17 cellular contexts compared by ENCODE assay signal in the genomic region with DNA sequence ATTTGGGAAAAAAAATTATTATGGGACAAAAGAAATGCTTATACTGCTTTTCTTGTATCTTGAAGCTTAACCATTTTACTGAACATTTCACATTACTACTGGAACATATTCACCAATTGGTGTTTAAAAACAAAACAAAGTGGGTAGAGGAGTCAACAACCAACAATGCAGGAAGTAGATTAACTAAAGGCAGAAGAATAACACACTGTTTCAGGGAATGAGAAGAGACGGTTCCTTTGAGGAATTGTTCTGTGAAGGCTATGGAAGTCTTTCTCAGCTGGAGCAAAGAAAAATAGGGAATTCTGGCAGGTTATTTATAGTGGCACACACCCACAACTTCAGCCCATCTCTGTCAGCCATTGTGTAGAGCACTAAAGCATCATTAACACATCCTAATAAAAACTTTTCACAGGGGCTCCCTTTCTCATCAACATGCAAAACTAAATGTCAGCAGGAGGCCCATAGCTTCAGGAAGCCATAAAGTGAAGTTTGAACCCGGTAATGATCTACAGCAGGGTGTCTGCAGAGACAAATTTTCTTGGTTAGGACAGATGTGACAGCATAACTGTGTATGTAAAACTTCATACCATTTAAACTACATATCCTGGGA.
A peak's percentile ranks its signal among the peaks of the same experiment; 100 is the strongest.
DNase-seq lines count a peak whose midpoint lies in the region; TF ChIP-seq lines count a peak whose summit lies in the region.
"Had no signal": no experiment of that assay in that cellular context is flagged by ENCODE, and none has a peak within 500 bp of the region (broad histone marks: within the 10 kb centered on the region; RNA-seq: fewer than 3 reads in every experiment).

No MANE protein-coding gene starts in this region.

- H4K91ac ChIP-seq in neuronal stem cell (ENCODE audit: low read depth, low read length, poor library complexity): no peak overlapping the region

- H3K4me3 ChIP-seq in mammary epithelial cell (replicated peaks in 1 of 3; ENCODE audit: insufficient read depth in 1 of 3, low read depth in 2 of 3, low read length in 3 of 3) (no peak overlapping the region), breast epithelium (no peak overlapping the region), astrocyte of the spinal cord (ENCODE audit: low read depth, low read length) (no peak overlapping the region), iPS-20b (ENCODE audit: low read length) (peak overlapping the region; percentile 20; the same call in 1 of the 2 replicates), smooth muscle cell (no peak overlapping the region), sigmoid colon (no peak overlapping the region), neuronal stem cell (ENCODE audit: low read length in 2 of 2) (no peak overlapping the region)
- H3K4me3 ChIP-seq: uterus had no signal

- no peak for TF ChIP-seq EP300 in sigmoid colon (IDR thresholded peaks at IDR 0.05)

- H3K79me2 ChIP-seq in mammary epithelial cell (ENCODE audit: insufficient read depth, low read length) (no peaks in the 10 kb centered on the region), smooth muscle cell (ENCODE audit: low read depth) (peaks cover 67% of the 10 kb centered on the region)

- H3K18ac ChIP-seq in neuronal stem cell (ENCODE audit: low read length): no peak overlapping the region

- peak; percentile 21 for DNase-seq in mammary epithelial cell
- DNase-seq in breast epithelium (ENCODE audit: low spot score in 2 of 2): no peak
- peak; percentile 72 for DNase-seq in astrocyte of the spinal cord (ENCODE audit: low read depth, low spot score)
- no peak for DNase-seq in smooth muscle cell (lab: John Stamatoyannopoulos, UW; ENCODE audit: unreplicated experiment)
- DNase-seq in stimulated activated CD4-positive, alpha-beta T cell treated with anti-CD3 and anti-CD28 coated beads, Interleukin-4, amount 100 ng/mL, for 1 hour: no peak
- DNase-seq in sigmoid colon: no peak
- DNase-seq in neuronal stem cell (ENCODE audit: low spot score): no peak
- DNase-seq: 8988T; KG1; NCI-H146; NCI-H510A treated with DMSO at 0.1 percent for 48 hours; occipital lobe; OCI-M1; stimulated activated naive CD8-positive, alpha-beta T cell treated with anti-CD3 and anti-CD28 coated beads, Interleukin-15, Interleukin-2, amounts not matched to agents 100 U/mL and 50 U/mL, for 24 hours; SW 1271; uterus had no signal

- in situ Hi-C loops in mammary epithelial cell (cut with MboI; ENCODE audit: low sequenced_read_pairs in 2 of 2) (no loop called here), astrocyte of the spinal cord (cut with HindIII; ENCODE audit: low sequenced_read_pairs) (no loop called here)

- H3K4me1 ChIP-seq in mammary epithelial cell (ENCODE audit: insufficient read depth, low read length) (no peaks in the 10 kb centered on the region), breast epithelium (no peaks in the 10 kb centered on the region), iPS-20b (ENCODE audit: insufficient read depth, low read length) (peaks cover 22% of the 10 kb centered on the region), smooth muscle cell (ENCODE audit: low read depth) (peaks cover 43% of the 10 kb centered on the region), sigmoid colon (no peaks in the 10 kb centered on the region), neuronal stem cell (ENCODE audit: control insufficient read depth in 2 of 2, insufficient read depth in 1 of 2, low read depth in 1 of 2, low read length in 2 of 2) (peaks cover 12 to 16% of the 10 kb centered on the region in 2 donors)
- H3K4me1 ChIP-seq: uterus had no signal

- 18% methylated on average over 2 of the region's 2 CpGs for WGBS in mammary epithelial cell (ENCODE audit: low coverage, missing lambda C conversion rate)
- WGBS in smooth muscle cell (ENCODE audit: low lambda C conversion rate): 0% methylated on average over 2 of the region's 2 CpGs
- 37 to 62% methylated on average over 2 of the region's 2 CpGs for WGBS in sigmoid colon, 2 donors
- WGBS in neuronal stem cell (ENCODE audit: extremely low coverage in 2 of 2, insufficient read length in 2 of 2, insufficient replicate concordance in 1 of 2), 2 donors: no CpG with 5 or more reads among the region's 2 CpGs

- CTCF ChIA-PET in mammary epithelial cell (lab: Charles Lee; ENCODE audit: low non-redundant PET): no interaction called here

- H3K4me2 ChIP-seq in mammary epithelial cell (ENCODE audit: insufficient read depth, low read depth, low read length): no peak overlapping the region
- H3K4me2 ChIP-seq in smooth muscle cell: peak overlapping the region; percentile 49
- no peak overlapping the region for H3K4me2 ChIP-seq in neuronal stem cell (ENCODE audit: insufficient read depth, low read length, poor library complexity, severe bottlenecking)

- H3K9me3 ChIP-seq in mammary epithelial cell (replicated peaks; ENCODE audit: insufficient read depth, low read length): no peaks in the 10 kb centered on the region
- no peaks in the 10 kb centered on the region for H3K9me3 ChIP-seq in breast epithelium
- no peaks in the 10 kb centered on the region for H3K9me3 ChIP-seq in iPS-20b (ENCODE audit: insufficient read depth, low read depth, low read length)
- H3K9me3 ChIP-seq in smooth muscle cell (replicated peaks; ENCODE audit: low read depth): no peaks in the 10 kb centered on the region
- no peaks in the 10 kb centered on the region for H3K9me3 ChIP-seq in sigmoid colon
- H3K9me3 ChIP-seq in neuronal stem cell (replicated peaks in 1 of 2; ENCODE audit: control insufficient read depth in 2 of 2, insufficient read depth in 1 of 2, low read depth in 1 of 2, low read length in 2 of 2): peaks cover 0 to 25% of the 10 kb centered on the region in 2 donors
- H3K9me3 ChIP-seq: uterus had no signal

- dilution Hi-C loops in mammary epithelial cell (cut with HindIII; ENCODE audit: low sequenced_read_pairs): no loop called here

- H4K20me1 ChIP-seq in mammary epithelial cell (ENCODE audit: insufficient read depth, low read length) (no peaks in the 10 kb centered on the region), smooth muscle cell (ENCODE audit: low read depth) (no peaks in the 10 kb centered on the region)

- H4K8ac ChIP-seq in neuronal stem cell (ENCODE audit: low read depth, low read length): no peak overlapping the region

- no TSS peak for BruUV-seq in mammary epithelial cell (replicated peaks; lab: Mats Ljungman, UMichigan)

- intact Hi-C loops in mammary epithelial cell (cut with micrococcal nuclease): no loop called here
- intact Hi-C loops in breast epithelium (cut with DNase I; ENCODE audit: low total_unique reads): no loop called here
- intact Hi-C loops in sigmoid colon (cut with DNase I): no loop called here

- H3F3A ChIP-seq in smooth muscle cell (ENCODE audit: low read depth): peaks cover 20% of the 10 kb centered on the region

- H2AFZ ChIP-seq in mammary epithelial cell (ENCODE audit: low read depth, low read length) (no peak overlapping the region), smooth muscle cell (ENCODE audit: low read depth) (no peak overlapping the region), neuronal stem cell (ENCODE audit: low read length) (no peak overlapping the region)

- H3K79me1 ChIP-seq in neuronal stem cell (ENCODE audit: low read depth, low read length): peaks cover 6% of the 10 kb centered on the region

- no peak for TF ChIP-seq POLR2A in breast epithelium (IDR thresholded peaks at IDR 0.05)
- TF ChIP-seq POLR2A in sigmoid colon (IDR thresholded peaks at IDR 0.05): no peak

- H2BK15ac ChIP-seq in neuronal stem cell (ENCODE audit: low read length): no peak overlapping the region

- H3K27me3 ChIP-seq in mammary epithelial cell (ENCODE audit: insufficient read depth, low read length): no peaks in the 10 kb centered on the region
- no peaks in the 10 kb centered on the region for H3K27me3 ChIP-seq in breast epithelium
- no peaks in the 10 kb centered on the region for H3K27me3 ChIP-seq in iPS-20b (ENCODE audit: insufficient read depth, low read length)
- no peaks in the 10 kb centered on the region for H3K27me3 ChIP-seq in smooth muscle cell (ENCODE audit: low read depth)
- no peaks in the 10 kb centered on the region for H3K27me3 ChIP-seq in sigmoid colon
- no peaks in the 10 kb centered on the region for H3K27me3 ChIP-seq in neuronal stem cell (ENCODE audit: control insufficient read depth in 3 of 3, insufficient read depth in 3 of 3, low read depth in 1 of 3, low read length in 3 of 3)
- H3K27me3 ChIP-seq: uterus had no signal

- no peak overlapping the region for H2AK5ac ChIP-seq in neuronal stem cell (ENCODE audit: low read depth, low read length)

- H3K4ac ChIP-seq in neuronal stem cell (ENCODE audit: low read length): no peak overlapping the region

- no peak overlapping the region for H3K23ac ChIP-seq in neuronal stem cell (ENCODE audit: low read depth, low read length, poor library complexity)

- H3K27ac ChIP-seq in mammary epithelial cell (ENCODE audit: insufficient read depth, low read depth, low read length) (no peak overlapping the region), breast epithelium (no peak overlapping the region), iPS-20b (ENCODE audit: low read length) (no peak overlapping the region), smooth muscle cell (ENCODE audit: low read depth) (peak overlapping the region; percentile 100), sigmoid colon (no peak overlapping the region), neuronal stem cell (replicated peaks; ENCODE audit: low read length) (no peak overlapping the region)
- H3K27ac ChIP-seq: uterus had no signal

- no peak overlapping the region for H2BK12ac ChIP-seq in neuronal stem cell (ENCODE audit: low read length)

- H3K9ac ChIP-seq in mammary epithelial cell (ENCODE audit: insufficient read depth, low read length) (no peak overlapping the region), iPS-20b (ENCODE audit: low read depth, low read length) (no peak overlapping the region), smooth muscle cell (ENCODE audit: low read depth) (peak overlapping the region; percentile 96), neuronal stem cell (ENCODE audit: low read depth, low read length, poor library complexity) (no peak overlapping the region)

- H2BK120ac ChIP-seq in neuronal stem cell (ENCODE audit: low read depth, low read length): no peak overlapping the region

- no peaks in the 10 kb centered on the region for H3K36me3 ChIP-seq in mammary epithelial cell (ENCODE audit: insufficient read depth, low read length)
- H3K36me3 ChIP-seq in breast epithelium: no peaks in the 10 kb centered on the region
- no peaks in the 10 kb centered on the region for H3K36me3 ChIP-seq in iPS-20b (ENCODE audit: insufficient read depth, low read depth, low read length)
- peaks cover 5% of the 10 kb centered on the region for H3K36me3 ChIP-seq in smooth muscle cell (ENCODE audit: low read depth)
- H3K36me3 ChIP-seq in sigmoid colon: no peaks in the 10 kb centered on the region
- H3K36me3 ChIP-seq in neuronal stem cell (replicated peaks in 1 of 2; ENCODE audit: control insufficient read depth in 2 of 2, insufficient read depth in 2 of 2, low read length in 2 of 2): peaks cover 0 to 17% of the 10 kb centered on the region in 2 donors
- H3K36me3 ChIP-seq: uterus had no signal

- H2BK5ac ChIP-seq in neuronal stem cell (ENCODE audit: low read length): no peak overlapping the region

- no peak overlapping the region for H3K14ac ChIP-seq in neuronal stem cell (ENCODE audit: low read length)

- TF ChIP-seq CTCF in mammary epithelial cell (conservative IDR thresholded peaks at IDR 0.05 in 1 of 2, IDR thresholded peaks at IDR 0.05 in 1 of 2; ENCODE audit: extremely low read depth in 1 of 2, insufficient read depth in 1 of 2, low read depth in 1 of 2, low read length in 2 of 2) (no peak), breast epithelium (IDR thresholded peaks at IDR 0.05) (no peak), astrocyte of the spinal cord (IDR thresholded peaks at IDR 0.05; ENCODE audit: low read depth, low read length) (no peak), smooth muscle cell (IDR thresholded peaks at IDR 0.05; ENCODE audit: borderline replicate concordance, insufficient read depth, poor library complexity, severe bottlenecking) (no peak), sigmoid colon (IDR thresholded peaks at IDR 0.05) (no peak)

Comparison
In these comparisons a context has a peak if more than half of its experiments do, and no peak if none do; other contexts are left out.
1. DNase-seq: peak in mammary epithelial cell (single experiment) and astrocyte of the spinal cord (single experiment); none in breast epithelium (0 of 2), smooth muscle cell (single experiment), stimulated activated CD4-positive, alpha-beta T cell treated with anti-CD3 and anti-CD28 coated beads, Interleukin-4, amount 100 ng/mL, for 1 hour (single experiment), sigmoid colon (single experiment) and neuronal stem cell (single experiment).